ENCODE assay signal across 36 cellular contexts in the genomic region with DNA sequence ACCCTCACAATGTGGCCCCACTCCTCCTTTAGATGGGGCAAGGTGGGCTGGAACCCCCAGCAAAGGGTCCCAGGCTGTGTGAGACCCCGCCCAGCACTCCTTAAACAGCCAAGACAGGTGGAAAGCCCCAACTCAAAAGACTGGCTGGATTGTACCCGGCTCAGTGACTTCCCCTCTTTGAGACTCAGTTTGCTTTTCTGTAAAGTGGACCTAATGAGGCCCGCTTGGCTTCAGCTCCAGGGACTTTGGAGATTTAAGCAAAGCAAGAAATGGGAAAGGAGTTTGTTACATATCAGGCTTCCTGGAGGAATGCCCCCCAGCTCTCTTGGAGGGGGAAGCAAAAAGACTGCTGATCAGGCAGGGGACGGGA. TPM values are rescaled to one million over a fixed set of nuclear protein-coding genes. Genes with fewer than 3 reads are reported as not detected.
DNase-seq lines count a peak whose midpoint lies in the region; ATAC-seq, FAIRE-seq and TF ChIP-seq lines count a peak whose summit lies in the region.
"Had no signal": no experiment of that assay in that cellular context is flagged by ENCODE, and none has a peak within 500 bp of the region (broad histone marks: within the 10 kb centered on the region; RNA-seq: fewer than 3 reads in every experiment).

No MANE protein-coding gene starts in this region.

- H3K56ac ChIP-seq in H1 (replicated peaks; ENCODE audit: insufficient read length, low read depth, low read length) = no peak overlapping the region

- H3K23me2 ChIP-seq in H1 (ENCODE audit: low read depth, low read length) = no peaks in the 10 kb centered on the region

- ATAC-seq in HepG2 = no peak
- no peak for ATAC-seq in right lobe of liver
- ATAC-seq: A549; CD8-positive, alpha-beta T cell had no signal

- no peak overlapping the region for H3K23ac ChIP-seq in H1 (ENCODE audit: insufficient read length)

- no peak overlapping the region for H2BK5ac ChIP-seq in H1 (ENCODE audit: low read depth, low read length)

- H2AFZ ChIP-seq in HepG2 (ENCODE audit: low read length) = no peak overlapping the region
- H2AFZ ChIP-seq in H1 (ENCODE audit: low read length) = no peak overlapping the region

- H4K91ac ChIP-seq in H1 (replicated peaks; ENCODE audit: insufficient read length, low read length) = no peak overlapping the region

- BruUV-seq in HepG2 (replicated peaks; lab: Mats Ljungman, UMichigan) = no TSS peak

- WGBS in HepG2 (ENCODE audit: low lambda C conversion rate) = 96% methylated on average over 3 of the region's 4 CpGs
- WGBS in right lobe of liver (ENCODE audit: insufficient coverage, low coverage, low lambda C conversion rate, missing lambda C conversion rate) = 100% methylated on average over 2 of the region's 4 CpGs
- WGBS in H1 (ENCODE audit: extremely low coverage in 1 of 2, insufficient coverage in 1 of 2, insufficient read length in 1 of 2, insufficient replicate concordance in 2 of 2, low coverage in 1 of 2, low lambda C conversion rate in 2 of 2, missing lambda C conversion rate in 1 of 2), 2 experiments = 94% methylated on average over 4 of the region's 4 CpGs; no CpG with 5 or more reads in 1 of the 2 experiments

- H3K9ac ChIP-seq in HepG2 (ENCODE audit: insufficient read depth, low read depth, low read length) (no peak overlapping the region), H1 (replicated peaks in 1 of 4; ENCODE audit: extremely low read depth in 1 of 4, low read depth in 3 of 4, low read length in 3 of 4) (no peak overlapping the region)
- H3K9ac ChIP-seq: BLaER1; BLaER1 treated with 17β-estradiol and CSF1 and Interleukin-3, amounts not matched to agents 10 nM and 100 nM had no signal

- H3K27me3 ChIP-seq in HepG2 (ENCODE audit: control insufficient read depth in 1 of 2, insufficient read depth in 2 of 2, low read length in 2 of 2) = no peaks in the 10 kb centered on the region
- no peaks in the 10 kb centered on the region for H3K27me3 ChIP-seq in right lobe of liver
- peaks cover 0 to 2% (median under 1%) of the 10 kb centered on the region in 4 experiments; a peak in 3 of 7 replicates for H3K27me3 ChIP-seq in H1 (replicated peaks in 1 of 4; ENCODE audit: control insufficient read depth in 3 of 4, extremely low read depth in 1 of 4, insufficient read depth in 3 of 4, low read length in 3 of 4)
- H3K27me3 ChIP-seq: BE2C; BLaER1; BLaER1 treated with 17β-estradiol and CSF1 and Interleukin-3, amounts not matched to agents 10 nM and 100 nM had no signal

- H3K79me2 ChIP-seq in HepG2 (ENCODE audit: insufficient read depth, low read length) (no peaks in the 10 kb centered on the region), H1 (ENCODE audit: control insufficient read depth in 1 of 2, insufficient read depth in 2 of 2, low read length in 2 of 2) (no peaks in the 10 kb centered on the region)

- H3K4me2 ChIP-seq in HepG2 (ENCODE audit: low read depth, low read length) = no peak overlapping the region
- no peak overlapping the region for H3K4me2 ChIP-seq in H1 (ENCODE audit: insufficient read depth in 1 of 2, low read depth in 2 of 2, low read length in 2 of 2)
- H3K4me2 ChIP-seq: A549; BLaER1; BLaER1 treated with 17β-estradiol and CSF1 and Interleukin-3, amounts not matched to agents 10 nM and 100 nM had no signal

- no peak for TF ChIP-seq EP300 in HepG2 (IDR thresholded peaks at IDR 0.05; ENCODE audit: low read depth in 2 of 2, low read length in 2 of 2)
- TF ChIP-seq EP300 in HepG2 (CRISPR knock-in tag; IDR thresholded peaks at IDR 0.05; ENCODE audit: borderline replicate concordance) = no peak
- no peak for TF ChIP-seq EP300 in H1 (IDR thresholded peaks at IDR 0.05; ENCODE audit: borderline replicate concordance in 1 of 2, low read depth in 2 of 2, low read length in 2 of 2)

- H4K5ac ChIP-seq in H1 (ENCODE audit: insufficient read length, low read depth, low read length) = no peak overlapping the region

- H2AK5ac ChIP-seq in H1 (ENCODE audit: low read depth, low read length) = no peak overlapping the region

- no peak for TF ChIP-seq POLR2A in HepG2 (IDR thresholded peaks at IDR 0.05; ENCODE audit: insufficient read depth in 1 of 2, low read depth in 2 of 2, low read length in 2 of 2)
- no peak for TF ChIP-seq POLR2A in right lobe of liver (IDR thresholded peaks at IDR 0.05)
- TF ChIP-seq POLR2A in H1 (IDR thresholded peaks at IDR 0.05; ENCODE audit: control extremely low read depth in 1 of 2, low read depth in 2 of 2, low read length in 2 of 2) = no peak

- H2BK120ac ChIP-seq in H1 (replicated peaks; ENCODE audit: low read depth, low read length) = no peak overlapping the region

- no peak overlapping the region for H3K18ac ChIP-seq in H1 (ENCODE audit: extremely low read depth, low read length)

- no peak for TF ChIP-seq RAD21 in HepG2 (CRISPR knock-in tag; IDR thresholded peaks at IDR 0.05)
- TF ChIP-seq RAD21 in H1 (IDR thresholded peaks at IDR 0.05 in 1 of 2, conservative IDR thresholded peaks at IDR 0.05 in 1 of 2; ENCODE audit: low read depth in 2 of 2, low read length in 2 of 2) = no peak

- DNase-seq in HepG2 (ENCODE audit: low spot score) (no peak), right lobe of liver (no peak), H1 (ENCODE audit: low read depth in 1 of 2, low spot score in 2 of 2) (no peak)
- DNase-seq in central memory CD4-positive, alpha-beta T cell = no peak
- DNase-seq: 8988T; ACHN; AML-193; BE2C; C1 segment of cervical spinal cord; Caco-2; Calu3; CD4-positive, alpha-beta memory T cell; CD4-positive, alpha-beta T cell; CD4-positive, CD25-positive, alpha-beta regulatory T cell; CD8-positive, alpha-beta memory T cell; CD8-positive, alpha-beta T cell; COR-L47; DMS 273 treated with DMSO at 0.1 percent for 48 hours; DMS153; DMS53; DMS79; DMS79 treated with DMSO at 0.1 percent for 48 hours; DND-41; EL had no signal

- H3K14ac ChIP-seq in H1 (ENCODE audit: insufficient read length) = no peak overlapping the region

- peaks cover 15% of the 10 kb centered on the region for H3K4me1 ChIP-seq in HepG2 (ENCODE audit: insufficient read depth, low read length)
- H3K4me1 ChIP-seq in right lobe of liver = peaks cover 0 to 3% (median 0%) of the 10 kb centered on the region in 4 donors
- H3K4me1 ChIP-seq in H1 (replicated peaks in 1 of 4; ENCODE audit: control insufficient read depth in 3 of 4, insufficient read depth in 4 of 4, low read length in 3 of 4) = peaks cover 0 to 5% (median 0%) of the 10 kb centered on the region in 4 experiments; a peak in 2 of 7 replicates
- H3K4me1 ChIP-seq: A549, BE2C, Caco-2 had no signal

- in situ Hi-C loops in HepG2 (cut with HindIII; ENCODE audit: extremely low pct_ligation_motif_present, low pct_unique_long_range_greater_than_20kb) = no loop called here

- H3K4me3 ChIP-seq in HepG2 (replicated peaks in 1 of 3; ENCODE audit: insufficient read depth in 1 of 3, low read depth in 2 of 3, low read length in 3 of 3) = no peak overlapping the region
- H3K4me3 ChIP-seq in right lobe of liver = no peak overlapping the region
- no peak overlapping the region for H3K4me3 ChIP-seq in H1 (ENCODE audit: extremely low read depth in 1 of 4, insufficient read depth in 2 of 4, low read depth in 3 of 4, low read length in 4 of 4)
- H3K4me3 ChIP-seq: A549; BLaER1; BLaER1 treated with 17β-estradiol and CSF1 and Interleukin-3, amounts not matched to agents 10 nM and 100 nM had no signal

- POLR2A ChIA-PET in HepG2 (lab: Yijun Ruan, JAX) (interaction anchor here (1.1 to 1.2 kb wide), 2 partner anchors 12 kb away, joined by 3 to 4 read pairs; no protein-coding TSS in a partner anchor), H1 (lab: Charles Lee; ENCODE audit: partially characterized antibody) (no interaction called here)

- peaks cover 10% of the 10 kb centered on the region; the same call in 1 of the 2 replicates for H4K20me1 ChIP-seq in HepG2 (ENCODE audit: insufficient read depth, low read length)
- no peaks in the 10 kb centered on the region for H4K20me1 ChIP-seq in H1 (replicated peaks in 1 of 2; ENCODE audit: control insufficient read depth in 1 of 2, insufficient read depth in 2 of 2, low read length in 2 of 2)
- H4K20me1 ChIP-seq: BLaER1; BLaER1 treated with 17β-estradiol and CSF1 and Interleukin-3, amounts not matched to agents 10 nM and 100 nM had no signal

- CTCF ChIA-PET in HepG2 (lab: Yijun Ruan, JAX; ENCODE audit: low intra/inter-chr PET ratio, low total read pairs) (no interaction called here), H1 (lab: Charles Lee; ENCODE audit: partially characterized antibody) (interaction anchor here (0.6 to 3.3 kb wide), 8 partner anchors 14 to 369 kb away, joined by 3 to 15 read pairs (median 4); no protein-coding TSS in a partner anchor)

- TF ChIP-seq CTCF in HepG2 (CRISPR knock-in tag; IDR thresholded peaks at IDR 0.05) (no peak), right lobe of liver (IDR thresholded peaks at IDR 0.05) (no peak), H1 (IDR thresholded peaks at IDR 0.05; ENCODE audit: control extremely low read depth in 1 of 3, insufficient read depth in 1 of 3, low read depth in 1 of 3, low read length in 3 of 3) (no peak)

- no peak overlapping the region for H3K4ac ChIP-seq in H1 (replicated peaks; ENCODE audit: insufficient read length, low read depth, low read length)

- H3K36me3 ChIP-seq in HepG2 (replicated peaks in 1 of 2; ENCODE audit: control insufficient read depth in 1 of 2, insufficient read depth in 2 of 2, low read length in 2 of 2) (no peaks in the 10 kb centered on the region), right lobe of liver (no peaks in the 10 kb centered on the region), H1 (ENCODE audit: control insufficient read depth in 2 of 4, insufficient read depth in 4 of 4, low read length in 3 of 4) (no peaks in the 10 kb centered on the region)
- H3K36me3 ChIP-seq: BE2C; BLaER1; BLaER1 treated with 17β-estradiol and CSF1 and Interleukin-3, amounts not matched to agents 10 nM and 100 nM had no signal

- no peak overlapping the region for H2BK15ac ChIP-seq in H1 (ENCODE audit: low read length)

- no peaks in the 10 kb centered on the region for H3K79me1 ChIP-seq in H1 (ENCODE audit: low read depth, low read length)

- H3K27ac ChIP-seq in HepG2 (ENCODE audit: extremely low read length, insufficient read depth, low read length) = no peak overlapping the region
- no peak overlapping the region for H3K27ac ChIP-seq in right lobe of liver
- no peak overlapping the region for H3K27ac ChIP-seq in H1 (ENCODE audit: low read depth, low read length)
- H3K27ac ChIP-seq: 22Rv1; A549; BLaER1; BLaER1 treated with 17β-estradiol and CSF1 and Interleukin-3, amounts not matched to agents 10 nM and 100 nM; C4-2B had no signal

- intact Hi-C loops in HepG2 (cut with micrococcal nuclease; ENCODE audit: unreplicated experiment) (no loop called here), right lobe of liver (cut with DNase I) (no loop called here)

- no peak overlapping the region for H2BK20ac ChIP-seq in H1 (ENCODE audit: low read length)

- H3K9me3 ChIP-seq in HepG2 (ENCODE audit: low read length) (no peaks in the 10 kb centered on the region), right lobe of liver (no peaks in the 10 kb centered on the region), H1 (ENCODE audit: insufficient read depth in 2 of 2, low read depth in 1 of 2, low read length in 1 of 2) (no peaks in the 10 kb centered on the region)
- H3K9me3 ChIP-seq: A549; BE2C; BLaER1; BLaER1 treated with 17β-estradiol and CSF1 and Interleukin-3, amounts not matched to agents 10 nM and 100 nM; Caco-2 had no signal

- FAIRE-seq in HepG2 (lab: Jason Lieb, UNC) (no peak), H1 (lab: Jason Lieb, UNC) (no peak)
- FAIRE-seq: A204.1, A549, D721Med had no signal

- no peak overlapping the region for H2BK12ac ChIP-seq in H1 (ENCODE audit: low read depth, low read length)

- peak overlapping the region; percentile 8; the same call in 1 of the 2 replicates for H4K8ac ChIP-seq in H1 (ENCODE audit: extremely low read depth, insufficient read depth, low read length)

RNA-seq across cellular contexts. Expression of gene SNX20, which starts 39.3 kb away (rescaled TPM):
- total RNA-seq in HepG2 (2016; rRNA removed; fragmentation: Illumina TruSeq; extraction: Trizol) (not detected in 2 replicates), right lobe of liver (1 to 10 TPM in 1 of 6 experiments, under 1 TPM in 5; 0.31 to 1.9 (median 0.71) TPM)
- not detected in 2 replicates for total RNA-seq in HepG2 (2016; cell fraction: cytosol; rRNA removed; fragmentation: Illumina TruSeq; extraction: Trizol; ENCODE audit: low read depth)
- total RNA-seq in HepG2 (2016; cell fraction: insoluble cytoplasmic fraction; rRNA removed; fragmentation: Illumina TruSeq; extraction: Trizol) = not detected in 2 replicates
- total RNA-seq in HepG2 (2016; cell fraction: membrane; rRNA removed; fragmentation: Illumina TruSeq; extraction: Trizol) = not detected in 2 replicates
- total RNA-seq in HepG2 (2016; cell fraction: nucleus; rRNA removed; fragmentation: Illumina TruSeq; extraction: Trizol) = not detected in 2 replicates
- polyA plus RNA-seq in HepG2 (2011; rRNA removed) (not detected in 2 replicates), H1 (2011; rRNA removed) (not detected in 2 replicates)
- polyA plus RNA-seq in HepG2 (2011; cell fraction: cytosol; rRNA removed) = not detected in 2 replicates
- not detected in 2 replicates for polyA plus RNA-seq in HepG2 (2011; cell fraction: nucleus; rRNA removed)
- polyA plus RNA-seq in HepG2 (2012) = 0.04 TPM in 1 of 2 replicates, not detected in the other
- not detected in 2 replicates for polyA plus RNA-seq in HepG2 (2016; cell fraction: cytosol; fragmentation: Illumina TruSeq; extraction: Trizol; ENCODE audit: low read depth)
- polyA plus RNA-seq in HepG2 (2016; cell fraction: insoluble cytoplasmic fraction; fragmentation: Illumina TruSeq; extraction: Trizol; ENCODE audit: low read depth) = not detected in 2 replicates
- not detected in 2 replicates for polyA plus RNA-seq in HepG2 (2016; cell fraction: membrane; fragmentation: Illumina TruSeq; extraction: Trizol; ENCODE audit: low read depth)
- not detected in 2 replicates for polyA plus RNA-seq in HepG2 (2016; cell fraction: nucleus; fragmentation: Illumina TruSeq; extraction: Trizol; ENCODE audit: insufficient read depth, low read depth)
- not detected in 2 replicates for polyA minus RNA-seq in HepG2 (2011; rRNA and poly(A)+ RNA removed; ENCODE audit: low replicate concordance)
- polyA minus RNA-seq in HepG2 (2011; cell fraction: cytosol; rRNA and poly(A)+ RNA removed) = not detected in 2 replicates
- not detected in 2 replicates for polyA minus RNA-seq in HepG2 (2011; cell fraction: nucleus; rRNA and poly(A)+ RNA removed)
- total RNA-seq in H1 (2021; fragmentation: NEBNext Ultra II Directional; extraction: Animal tissue kit (Norgen Biotek cat#: 25700)) = not detected in 2 replicates
- not detected for polyA plus RNA-seq in H1 (2011; cell fraction: cytosol; rRNA removed)
- polyA plus RNA-seq in H1 (2011; cell fraction: nucleus; rRNA removed) = not detected
- not detected in 4 replicates for polyA plus RNA-seq in H1 (2012, experiment 1 of 2)
- polyA plus RNA-seq in H1 (2012, experiment 2 of 2) = not detected
- not detected for polyA plus RNA-seq in H1 (2013, experiment 1 of 2)
- polyA plus RNA-seq in H1 (2013, experiment 2 of 2) = not detected
- 0.17 TPM in 1 of 2 replicates, not detected in the other for polyA minus RNA-seq in H1 (2011; rRNA and poly(A)+ RNA removed)
- polyA minus RNA-seq in H1 (2011; cell fraction: cytosol; rRNA and poly(A)+ RNA removed) = not detected
- polyA minus RNA-seq in H1 (2011; cell fraction: nucleus; rRNA and poly(A)+ RNA removed) = not detected
- total RNA-seq: A172, A673, Caco-2, Calu3, Daoy had no signal
- polyA plus RNA-seq: A549, AG04450, BJ had no signal

RNA-seq across cellular contexts. Expression of gene NOD2, which starts 51.6 kb away (rescaled TPM):
- 0.27 and 0.29 TPM in 2 replicates for total RNA-seq in HepG2 (2016; rRNA removed; fragmentation: Illumina TruSeq; extraction: Trizol)
- 0.18 and 0.20 TPM in 2 replicates for total RNA-seq in HepG2 (2016; cell fraction: cytosol; rRNA removed; fragmentation: Illumina TruSeq; extraction: Trizol; ENCODE audit: low read depth)
- 0.09 and 0.12 TPM in 2 replicates for total RNA-seq in HepG2 (2016; cell fraction: insoluble cytoplasmic fraction; rRNA removed; fragmentation: Illumina TruSeq; extraction: Trizol)
- 0.21 TPM in 1 of 2 replicates, not detected in the other for total RNA-seq in HepG2 (2016; cell fraction: membrane; rRNA removed; fragmentation: Illumina TruSeq; extraction: Trizol)
- 0.22 and 0.38 TPM in 2 replicates for total RNA-seq in HepG2 (2016; cell fraction: nucleus; rRNA removed; fragmentation: Illumina TruSeq; extraction: Trizol)
- polyA plus RNA-seq in HepG2 (2011; rRNA removed) = 0.76 and 0.81 TPM in 2 replicates
- polyA plus RNA-seq in HepG2 (2011; cell fraction: cytosol; rRNA removed) = 0.36 and 0.68 TPM in 2 replicates
- 1.9 and 2.3 TPM in 2 replicates for polyA plus RNA-seq in HepG2 (2011; cell fraction: nucleus; rRNA removed)
- 0.19 and 0.29 TPM in 2 replicates for polyA plus RNA-seq in HepG2 (2012)
- 0.02 and 0.03 TPM in 2 replicates for polyA plus RNA-seq in HepG2 (2016; cell fraction: cytosol; fragmentation: Illumina TruSeq; extraction: Trizol; ENCODE audit: low read depth)
- polyA plus RNA-seq in HepG2 (2016; cell fraction: insoluble cytoplasmic fraction; fragmentation: Illumina TruSeq; extraction: Trizol; ENCODE audit: low read depth) = not detected in 2 replicates
- not detected in 2 replicates for polyA plus RNA-seq in HepG2 (2016; cell fraction: membrane; fragmentation: Illumina TruSeq; extraction: Trizol; ENCODE audit: low read depth)
- 0.17 and 0.37 TPM in 2 replicates for polyA plus RNA-seq in HepG2 (2016; cell fraction: nucleus; fragmentation: Illumina TruSeq; extraction: Trizol; ENCODE audit: insufficient read depth, low read depth)
- polyA minus RNA-seq in HepG2 (2011; rRNA and poly(A)+ RNA removed; ENCODE audit: low replicate concordance) = 4.8 TPM in 1 of 2 replicates, not detected in the other
- 0.49 and 1.1 TPM in 2 replicates for polyA minus RNA-seq in HepG2 (2011; cell fraction: cytosol; rRNA and poly(A)+ RNA removed)
- polyA minus RNA-seq in HepG2 (2011; cell fraction: nucleus; rRNA and poly(A)+ RNA removed) = 2.1 and 2.3 TPM in 2 replicates
- 1 to 10 TPM in 4 of 6 experiments, under 1 TPM in 2; 0.74 to 6.0 (median 1.4) TPM for total RNA-seq in right lobe of liver
- total RNA-seq in H1 (2021; fragmentation: NEBNext Ultra II Directional; extraction: Animal tissue kit (Norgen Biotek cat#: 25700)) = 0.37 and 1.1 TPM in 2 replicates
- 0.42 and 0.61 TPM in 2 replicates for polyA plus RNA-seq in H1 (2011; rRNA removed)
- polyA plus RNA-seq in H1 (2011; cell fraction: cytosol; rRNA removed) = 0.27 TPM
- 0.34 TPM for polyA plus RNA-seq in H1 (2011; cell fraction: nucleus; rRNA removed)
- 0.11 to 0.43 TPM (median 0.21 TPM) in 4 replicates for polyA plus RNA-seq in H1 (2012, experiment 1 of 2)
- polyA plus RNA-seq in H1 (2012, experiment 2 of 2) = 0.04 TPM
- 0.28 TPM for polyA plus RNA-seq in H1 (2013, experiment 1 of 2)
- polyA plus RNA-seq in H1 (2013, experiment 2 of 2) = 0.24 TPM
- 0.66 and 1.0 TPM in 2 replicates for polyA minus RNA-seq in H1 (2011; rRNA and poly(A)+ RNA removed)
- polyA minus RNA-seq in H1 (2011; cell fraction: cytosol; rRNA and poly(A)+ RNA removed) = 1.2 TPM
- 1.2 TPM for polyA minus RNA-seq in H1 (2011; cell fraction: nucleus; rRNA and poly(A)+ RNA removed)
- total RNA-seq: A172, A673 had no signal
- polyA plus RNA-seq: A549, AG04450, BJ had no signal
